In the genomic region with DNA sequence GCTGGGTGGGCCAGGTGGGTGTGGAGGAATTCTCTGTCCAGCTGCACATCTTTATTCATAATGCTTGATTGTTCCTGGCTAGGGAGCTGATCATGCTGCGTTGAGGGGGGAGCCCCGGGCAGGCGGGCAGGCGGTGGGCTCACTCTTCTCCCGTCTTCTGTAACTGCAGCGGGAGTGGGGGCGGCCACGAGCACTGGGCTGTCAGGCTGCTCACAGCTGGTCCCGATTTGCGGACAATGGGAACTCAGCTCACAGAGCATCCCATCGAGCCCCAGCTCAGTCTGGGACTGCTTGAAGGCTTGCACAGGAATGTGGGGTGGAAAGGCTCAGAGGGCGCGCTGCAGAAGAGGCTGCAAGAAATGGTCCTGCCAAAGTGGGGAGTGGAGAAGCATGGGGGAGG, we compare ENCODE assay signal across 28 cellular contexts.
"Had no signal": no experiment of that assay in that cellular context is flagged by ENCODE, and none has a peak within 500 bp of the region (broad histone marks: within the 10 kb centered on the region; RNA-seq: fewer than 3 reads in every experiment).

No MANE protein-coding gene starts in this region.

- H3K4me3 ChIP-seq: breast epithelium, mucosa of descending colon, skin epidermis, thoracic aorta, vagina had no signal

- H3K27me3 ChIP-seq: vagina had no signal

- DNase-seq: activated B cell treated with CpG ODN at 0.5 μM for 24 hours; activated CD4-positive, alpha-beta T cell treated with anti-CD3 and anti-CD28 coated beads, Interleukin-2, amount 50 U/mL, for 1 hour; activated CD8-positive, alpha-beta memory T cell treated with anti-CD3 and anti-CD28 coated beads, Interleukin-2, amount 10 ng/mL, durations not matched to agents 7 days and 5 days; activated CD8-positive, alpha-beta T cell treated with anti-CD3 and anti-CD28 coated beads, Interleukin-2, amount 10 ng/mL, durations not matched to agents 7 days and 5 days; activated naive CD8-positive, alpha-beta T cell treated with anti-CD3 and anti-CD28 coated beads, Interleukin-2, amount 50 U/mL, for 24 hours; activated T-cell treated with anti-CD3 and anti-CD28 coated beads, Interleukin-2, amount 50 U/mL, for 48 hours; amygdala; effector CD4-positive, alpha-beta T cell; islet precursor cell; left ventricle myocardium superior; mucosa of descending colon; stimulated activated CD4-positive, alpha-beta T cell treated with anti-CD3 and anti-CD28 coated beads, Interleukin-12 subunit alpha, Interleukin-12 subunit beta, amount 100 ng/mL, for 4 hours; stimulated activated CD4-positive, alpha-beta T cell treated with anti-CD3 and anti-CD28 coated beads, Interleukin-4, amount 100 ng/mL, for 1 hour; T-helper 2 cell; trophoblast cell had no signal

- H3K4me1 ChIP-seq: breast epithelium had no signal

- H3K27ac Mint-ChIP-seq: activated B cell treated with CpG ODN at 0.5 μM for 24 hours; activated CD8-positive, alpha-beta memory T cell treated with anti-CD3 and anti-CD28 coated beads, Interleukin-2, amount 10 ng/mL, durations not matched to agents 7 days and 5 days; activated CD8-positive, alpha-beta T cell treated with anti-CD3 and anti-CD28 coated beads, Interleukin-2, amount 10 ng/mL, durations not matched to agents 7 days and 5 days; activated naive CD4-positive, alpha-beta T cell treated with anti-CD3 and anti-CD28 coated beads, Interleukin-2, amount 50 U/mL, for 24 hours; activated naive CD8-positive, alpha-beta T cell treated with anti-CD3 and anti-CD28 coated beads, Interleukin-2, amount 50 U/mL, for 24 hours; activated T-helper 2 cell treated with anti-CD3 and anti-CD28 coated beads, Interferon-gamma antibody, Interleukin-2, Interleukin-4, amounts not matched to agents 10 μg/mL and 5 μg/mL and 100 μg/mL, durations not matched to agents 14 hours and 24 hours and 36 hours; dendritic cell treated with granulocyte-macrophage colony-stimulating factor and Interleukin-4, amounts not matched to agents 40 ng/mL and 50 ng/mL, for 4 days; natural killer cell treated with Interleukin-12 subunit alpha and Interleukin-12 subunit beta and Interleukin-15 and Interleukin-18, amount 100 ng/mL, for 72 hours; progenitor cell of endocrine pancreas; stimulated activated naive CD8-positive, alpha-beta T cell treated with anti-CD3 and anti-CD28 coated beads, Interleukin-15, Interleukin-2, amounts not matched to agents 100 ng/mL and 50 ng/mL, for 24 hours had no signal

- H3K4me3 Mint-ChIP-seq: activated B cell treated with CpG ODN at 0.5 μM for 24 hours; activated CD8-positive, alpha-beta memory T cell treated with anti-CD3 and anti-CD28 coated beads, Interleukin-2, amount 10 ng/mL, durations not matched to agents 7 days and 5 days; activated CD8-positive, alpha-beta T cell treated with anti-CD3 and anti-CD28 coated beads, Interleukin-2, amount 10 ng/mL, durations not matched to agents 7 days and 5 days; activated naive CD4-positive, alpha-beta T cell treated with anti-CD3 and anti-CD28 coated beads, Interleukin-2, amount 50 U/mL, for 24 hours; activated naive CD8-positive, alpha-beta T cell treated with anti-CD3 and anti-CD28 coated beads, Interleukin-2, amount 50 U/mL, for 24 hours; central memory CD8-positive, alpha-beta T cell; dendritic cell treated with granulocyte-macrophage colony-stimulating factor and Interleukin-4, amounts not matched to agents 40 ng/mL and 50 ng/mL, for 4 days; natural killer cell treated with Interleukin-12 subunit alpha and Interleukin-12 subunit beta and Interleukin-15 and Interleukin-18, amount 100 ng/mL, for 72 hours; stimulated activated naive CD8-positive, alpha-beta T cell treated with anti-CD3 and anti-CD28 coated beads, Interleukin-15, Interleukin-2, amounts not matched to agents 100 ng/mL and 50 ng/mL, for 24 hours had no signal

- H3K36me3 Mint-ChIP-seq: activated CD8-positive, alpha-beta memory T cell treated with anti-CD3 and anti-CD28 coated beads, Interleukin-2, amount 10 ng/mL, durations not matched to agents 7 days and 5 days; activated naive CD4-positive, alpha-beta T cell treated with anti-CD3 and anti-CD28 coated beads, Interleukin-2, amount 50 U/mL, for 24 hours; natural killer cell treated with Interleukin-12 subunit alpha and Interleukin-12 subunit beta and Interleukin-15 and Interleukin-18, amount 100 ng/mL, for 72 hours had no signal

- H3K27ac ChIP-seq: breast epithelium, epithelial cell of prostate, skin epidermis, vagina had no signal

- H3K9me3 Mint-ChIP-seq: activated B cell treated with CpG ODN at 0.5 μM for 24 hours; activated naive CD4-positive, alpha-beta T cell treated with anti-CD3 and anti-CD28 coated beads, Interleukin-2, amount 50 U/mL, for 24 hours; activated naive CD8-positive, alpha-beta T cell treated with anti-CD3 and anti-CD28 coated beads, Interleukin-2, amount 50 U/mL, for 24 hours; activated T-helper 2 cell treated with anti-CD3 and anti-CD28 coated beads, Interferon-gamma antibody, Interleukin-2, Interleukin-4, amounts not matched to agents 10 μg/mL and 5 μg/mL and 100 μg/mL, durations not matched to agents 14 hours and 24 hours and 36 hours; central memory CD8-positive, alpha-beta T cell; dendritic cell treated with granulocyte-macrophage colony-stimulating factor and Interleukin-4, amounts not matched to agents 40 ng/mL and 50 ng/mL, for 4 days; natural killer cell treated with Interleukin-12 subunit alpha and Interleukin-12 subunit beta and Interleukin-15 and Interleukin-18, amount 100 ng/mL, for 72 hours; stimulated activated naive CD8-positive, alpha-beta T cell treated with anti-CD3 and anti-CD28 coated beads, Interleukin-15, Interleukin-2, amounts not matched to agents 100 ng/mL and 50 ng/mL, for 24 hours had no signal

- H3K9me3 ChIP-seq: breast epithelium, mucosa of descending colon, thoracic aorta, vagina had no signal

- ATAC-seq: activated CD8-positive, alpha-beta memory T cell treated with anti-CD3 and anti-CD28 coated beads, Interleukin-2, amount 10 ng/mL, durations not matched to agents 7 days and 5 days; activated CD8-positive, alpha-beta T cell treated with anti-CD3 and anti-CD28 coated beads, Interleukin-2, amount 10 ng/mL, durations not matched to agents 7 days and 5 days; activated naive CD8-positive, alpha-beta T cell treated with anti-CD3 and anti-CD28 coated beads, Interleukin-2, amount 50 U/mL, for 24 hours; left ventricle myocardium superior; mucosa of descending colon; sciatic nerve had no signal

- H3K4me1 Mint-ChIP-seq: activated B cell treated with CpG ODN at 0.5 μM for 24 hours; activated CD8-positive, alpha-beta memory T cell treated with anti-CD3 and anti-CD28 coated beads, Interleukin-2, amount 10 ng/mL, durations not matched to agents 7 days and 5 days; activated naive CD4-positive, alpha-beta T cell treated with anti-CD3 and anti-CD28 coated beads, Interleukin-2, amount 50 U/mL, for 24 hours; central memory CD8-positive, alpha-beta T cell had no signal

- H3K36me3 ChIP-seq: breast epithelium, thoracic aorta, vagina had no signal

- H3K27me3 Mint-ChIP-seq: activated B cell treated with CpG ODN at 0.5 μM for 24 hours; activated naive CD4-positive, alpha-beta T cell treated with anti-CD3 and anti-CD28 coated beads, Interleukin-2, amount 50 U/mL, for 24 hours; activated naive CD8-positive, alpha-beta T cell treated with anti-CD3 and anti-CD28 coated beads, Interleukin-2, amount 50 U/mL, for 24 hours; stimulated activated naive CD8-positive, alpha-beta T cell treated with anti-CD3 and anti-CD28 coated beads, Interleukin-15, Interleukin-2, amounts not matched to agents 100 ng/mL and 50 ng/mL, for 24 hours had no signal
